In genomic region chr1:28380394-28380793, GRCh38 we compare ENCODE assay signal across 27 cellular contexts.
"Had no signal": no experiment of that assay in that cellular context is flagged by ENCODE, and none has a peak within 500 bp of the region (broad histone marks: within the 10 kb centered on the region; RNA-seq: fewer than 3 reads in every experiment).

No MANE protein-coding gene starts in this region.

- DNase-seq: activated CD4-positive, alpha-beta T cell treated with anti-CD3 and anti-CD28 coated beads for 48 hours; activated CD4-positive, alpha-beta T cell treated with anti-CD3 and anti-CD28 coated beads, Interleukin-2, amount 50 U/mL, for 4 hours; activated CD4-positive, CD25-positive, alpha-beta regulatory T cell treated with anti-CD3 and anti-CD28 coated beads, Interleukin-2, amount 50 U/mL, for 72 hours; activated CD8-positive, alpha-beta memory T cell treated with anti-CD3 and anti-CD28 coated beads for 24 hours; activated effector memory CD4-positive, alpha-beta T cell treated with anti-CD3 and anti-CD28 coated beads, Interleukin-2, amount 50 U/mL, for 16 hours; activated naive CD4-positive, alpha-beta T cell treated with Interleukin-2 at 50 U/mL for 16 hours; activated naive CD8-positive, alpha-beta T cell treated with anti-CD3 and anti-CD28 coated beads, Interleukin-2, amount 50 U/mL, for 24 hours; activated T-cell treated with anti-CD3 and anti-CD28 coated beads, Interleukin-2, amount 50 U/mL, for 4 hours; amniotic stem cell; cerebellar nuclear complex; MG63; MV-4-11; NCI-H1092 treated with DMSO at 0.1 percent for 48 hours; NCI-H1417 treated with DMSO at 0.1 percent for 48 hours; NCI-H1694 treated with DMSO at 0.1 percent for 48 hours; NCI-H2029 treated with DMSO at 0.1 percent for 48 hours; NCI-H446; NCI-H524; PC-3; SHP77; SW 1271 had no signal

- H3K9me3 ChIP-seq: SJSA1 had no signal

- H3K4me3 Mint-ChIP-seq: activated naive CD8-positive, alpha-beta T cell treated with anti-CD3 and anti-CD28 coated beads, Interleukin-2, amount 50 U/mL, for 24 hours; activated T-cell treated with anti-CD3 and anti-CD28 coated beads, Interleukin-2, amount 50 U/mL, for 4 hours; T-helper 2 cell treated with Interferon-gamma antibody and Interleukin-4, amounts not matched to agents 5 μg/mL and 100 μg/mL, for 36 hours; WTC11 had no signal

- H3K27me3 Mint-ChIP-seq: activated naive CD8-positive, alpha-beta T cell treated with anti-CD3 and anti-CD28 coated beads, Interleukin-2, amount 50 U/mL, for 24 hours had no signal

- H3K27ac ChIP-seq: KMS-11, SJSA1 had no signal

- H3K9me3 Mint-ChIP-seq: WTC11 had no signal

- H3K4me3 ChIP-seq: MG63, SJSA1 had no signal

- H3K4me1 ChIP-seq: SJSA1 had no signal

- ATAC-seq: activated naive CD4-positive, alpha-beta T cell treated with anti-CD3 and anti-CD28 coated beads, Interleukin-2, amount 50 U/mL, for 72 hours; activated naive CD8-positive, alpha-beta T cell treated with anti-CD3 and anti-CD28 coated beads, Interleukin-2, amount 50 U/mL, for 24 hours; activated T-cell treated with anti-CD3 and anti-CD28 coated beads, Interleukin-2, amount 50 U/mL, for 4 hours; PC-3; SK-N-SH treated with all-trans-retinoic acid at 6 μM for 48 hours; WTC11 had no signal

- H3K27ac Mint-ChIP-seq: activated naive CD4-positive, alpha-beta T cell treated with anti-CD3 and anti-CD28 coated beads, Interleukin-2, amount 50 U/mL, for 72 hours; activated naive CD8-positive, alpha-beta T cell treated with anti-CD3 and anti-CD28 coated beads, Interleukin-2, amount 50 U/mL, for 24 hours; T-helper 2 cell treated with Interferon-gamma antibody and Interleukin-4, amounts not matched to agents 5 μg/mL and 100 μg/mL, for 36 hours; WTC11 had no signal

- H3K27me3 ChIP-seq: MG63, SJSA1 had no signal
